ENCODE assay signal across 8 cellular contexts in the genomic region with DNA sequence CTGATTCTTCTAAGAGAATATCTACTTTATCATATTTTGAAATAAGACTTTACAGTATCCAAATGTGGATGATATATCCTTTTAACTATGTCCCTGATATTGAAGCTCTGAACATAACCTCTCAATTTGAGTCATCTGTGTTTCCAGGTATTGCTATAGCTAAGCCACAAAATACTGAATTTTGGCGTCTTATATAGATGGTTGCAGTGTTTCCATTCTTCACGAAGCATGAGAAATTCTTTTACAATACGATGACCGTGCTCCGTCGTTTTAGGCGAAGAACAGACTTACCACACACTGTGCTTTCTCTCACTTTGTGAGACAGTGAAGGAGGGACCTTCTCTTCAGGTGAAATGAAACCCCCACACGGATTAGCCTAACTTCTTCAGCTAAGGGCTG. TPM values are rescaled to one million over a fixed set of nuclear protein-coding genes. Genes with fewer than 3 reads are reported as not detected.
A peak's percentile ranks its signal among the peaks of the same experiment; 100 is the strongest.
DNase-seq lines count a peak whose midpoint lies in the region; ATAC-seq, FAIRE-seq and TF ChIP-seq lines count a peak whose summit lies in the region.

No MANE protein-coding gene starts in this region.

- H3F3A ChIP-seq in neural progenitor cell (ENCODE audit: low read depth): peaks cover 6% of the 10 kb centered on the region

- H3K4me3 ChIP-seq in BLaER1 treated with 17β-estradiol and CSF1 and Interleukin-3, amounts not matched to agents 10 nM and 100 nM: peak overlapping the region in 7 of 10 experiments; percentile 50 to 70 (median 57); a peak in 14 of 20 replicates
- H3K4me3 ChIP-seq in Karpas-422 (ENCODE audit: low read length) (no peak overlapping the region; the same call in 1 of the 2 replicates), astrocyte (ENCODE audit: insufficient read depth, low read depth, low read length) (no peak overlapping the region), neural progenitor cell (no peak overlapping the region)

- H3K27me3 ChIP-seq in BLaER1 treated with 17β-estradiol and CSF1 and Interleukin-3, amounts not matched to agents 10 nM and 100 nM: no peaks in the 10 kb centered on the region
- H3K27me3 ChIP-seq in Karpas-422 (ENCODE audit: low read length) (no peaks in the 10 kb centered on the region), astrocyte (ENCODE audit: insufficient read depth, low read length) (no peaks in the 10 kb centered on the region), neural progenitor cell (no peaks in the 10 kb centered on the region)

- H3K27ac Mint-ChIP-seq in astrocyte (ENCODE audit: unreplicated experiment): no peak overlapping the region
- peak overlapping the region; percentile 48 for H3K27ac Mint-ChIP-seq in neural progenitor cell

- H3K79me2 ChIP-seq in Karpas-422 (ENCODE audit: low read length) (no peaks in the 10 kb centered on the region), astrocyte (ENCODE audit: insufficient read depth, low read length) (peaks cover 16% of the 10 kb centered on the region), neural progenitor cell (ENCODE audit: low read depth) (no peaks in the 10 kb centered on the region)

- peak overlapping the region; percentile 74 to 89 (median 79); a peak in 21 of 22 replicates for H3K9ac ChIP-seq in BLaER1 treated with 17β-estradiol and CSF1 and Interleukin-3, amounts not matched to agents 10 nM and 100 nM
- H3K9ac ChIP-seq in Karpas-422 (ENCODE audit: low read length) (0 out of 2 replicates have a peak overlapping the region, but pooled peaks have one; percentile 66), astrocyte (ENCODE audit: low read length) (peak overlapping the region; percentile 80), neural progenitor cell (no peak overlapping the region)

- H3K36me3 Mint-ChIP-seq in astrocyte (ENCODE audit: low read depth, unreplicated experiment) (peaks cover 2% of the 10 kb centered on the region), neural progenitor cell (peaks cover 3% of the 10 kb centered on the region)

- ATAC-seq in HG02870 (IDR thresholded peaks at IDR 0.05; ENCODE audit: unreplicated experiment): no peak
- no peak for ATAC-seq in HG02588 (IDR thresholded peaks at IDR 0.05; ENCODE audit: unreplicated experiment)

- H3K4me1 Mint-ChIP-seq in astrocyte (ENCODE audit: low read depth, unreplicated experiment) (peaks cover 36% of the 10 kb centered on the region), neural progenitor cell (peaks cover 73% of the 10 kb centered on the region)

- H3K9me3 Mint-ChIP-seq in astrocyte (ENCODE audit: unreplicated experiment) (no peaks in the 10 kb centered on the region), neural progenitor cell (no peaks in the 10 kb centered on the region)

- peaks cover 2% of the 10 kb centered on the region for H3K27me3 Mint-ChIP-seq in astrocyte (ENCODE audit: low read depth, unreplicated experiment)
- peaks cover 7% of the 10 kb centered on the region for H3K27me3 Mint-ChIP-seq in neural progenitor cell (ENCODE audit: insufficient read depth, low read depth)

- H3K9me3 ChIP-seq in BLaER1 treated with 17β-estradiol and CSF1 and Interleukin-3, amounts not matched to agents 10 nM and 100 nM (replicated peaks in 1 of 11): no peaks in the 10 kb centered on the region
- H3K9me3 ChIP-seq in Karpas-422 (ENCODE audit: low read length) (no peaks in the 10 kb centered on the region), astrocyte (ENCODE audit: insufficient read depth, low read depth, low read length) (no peaks in the 10 kb centered on the region), neural progenitor cell (ENCODE audit: low read depth) (no peaks in the 10 kb centered on the region)

- peaks cover 0 to 8% (median 0%) of the 10 kb centered on the region in 11 experiments; a peak in 7 of 22 replicates for H4K20me1 ChIP-seq in BLaER1 treated with 17β-estradiol and CSF1 and Interleukin-3, amounts not matched to agents 10 nM and 100 nM
- H4K20me1 ChIP-seq in Karpas-422 (ENCODE audit: insufficient read depth, low read depth, low read length) (no peaks in the 10 kb centered on the region), astrocyte (ENCODE audit: insufficient read depth, low read length) (no peaks in the 10 kb centered on the region), neural progenitor cell (ENCODE audit: low read depth) (peaks cover 7% of the 10 kb centered on the region)

- no peak for FAIRE-seq in astrocyte (lab: Jason Lieb, UNC)

- H3K4me1 ChIP-seq in BLaER1 treated with 17β-estradiol and CSF1 and Interleukin-3, amounts not matched to agents 10 nM and 100 nM: peaks cover 91 to 100% (median 100%) of the 10 kb centered on the region in 10 experiments
- H3K4me1 ChIP-seq in Karpas-422 (ENCODE audit: low read length): peaks cover 43% of the 10 kb centered on the region
- peaks cover 51% of the 10 kb centered on the region for H3K4me1 ChIP-seq in astrocyte (ENCODE audit: insufficient read depth, low read length)
- H3K4me1 ChIP-seq in neural progenitor cell: peaks cover 19% of the 10 kb centered on the region

- H2AFZ ChIP-seq in Karpas-422 (ENCODE audit: low read length) (no peak overlapping the region), astrocyte (ENCODE audit: low read depth, low read length) (no peak overlapping the region), neural progenitor cell (replicated peaks) (no peak overlapping the region)

- DNase-seq in Karpas-422: no peak
- no peak for DNase-seq in astrocyte (ENCODE audit: low read depth)
- DNase-seq in neural progenitor cell (ENCODE audit: low spot score): no peak
- DNase-seq in Kasumi-1 (lab: John Stamatoyannopoulos, UW): no peak
- no peak for DNase-seq in GM19238 (ENCODE audit: insufficient read length, low spot score)

- TF ChIP-seq CTCF in astrocyte (IDR thresholded peaks at IDR 0.05; ENCODE audit: insufficient read depth, low read depth, low read length) (no peak), neural progenitor cell (IDR thresholded peaks at IDR 0.05) (no peak)

- H3K36me3 ChIP-seq in BLaER1 treated with 17β-estradiol and CSF1 and Interleukin-3, amounts not matched to agents 10 nM and 100 nM: no peaks in the 10 kb centered on the region
- H3K36me3 ChIP-seq in Karpas-422 (ENCODE audit: insufficient read depth, low read length) (no peaks in the 10 kb centered on the region), astrocyte (ENCODE audit: insufficient read depth, low read length) (no peaks in the 10 kb centered on the region), neural progenitor cell (no peaks in the 10 kb centered on the region)

- peak overlapping the region; percentile 95 to 99 (median 96) for H3K4me2 ChIP-seq in BLaER1 treated with 17β-estradiol and CSF1 and Interleukin-3, amounts not matched to agents 10 nM and 100 nM
- H3K4me2 ChIP-seq in Karpas-422 (ENCODE audit: low read depth, low read length, poor library complexity, severe bottlenecking): peak overlapping the region; percentile 90
- H3K4me2 ChIP-seq in astrocyte (ENCODE audit: low read length): peak overlapping the region; percentile 81
- no peak overlapping the region for H3K4me2 ChIP-seq in neural progenitor cell

- H3K27ac ChIP-seq in BLaER1 treated with 17β-estradiol and CSF1 and Interleukin-3, amounts not matched to agents 10 nM and 100 nM: peak overlapping the region; percentile 74 to 98 (median 91)
- H3K27ac ChIP-seq in Karpas-422 (ENCODE audit: low read length) (no peak overlapping the region), astrocyte (ENCODE audit: low read depth, low read length) (peak overlapping the region; percentile 74), neural progenitor cell (no peak overlapping the region)

- H3K4me3 Mint-ChIP-seq in astrocyte (ENCODE audit: unreplicated experiment) (no peak overlapping the region), neural progenitor cell (no peak overlapping the region)

- H3K9me2 ChIP-seq in Karpas-422 (replicated peaks; ENCODE audit: insufficient read depth, low read length): no peaks in the 10 kb centered on the region

RNA-seq across cellular contexts. Expression of a gene that starts 45.3 kb away (rescaled TPM):
- total RNA-seq in Karpas-422 (2014; rRNA removed; shearing (Covaris generic); ENCODE audit: low replicate concordance): 29.9 and 30.7 TPM in 2 replicates
- total RNA-seq in astrocyte: 83.3 and 84.1 TPM in 2 replicates
- 18.9 and 40.7 TPM in 2 replicates for total RNA-seq in neural progenitor cell (ENCODE audit: low replicate concordance)

Comparison
In these comparisons a context has a peak if more than half of its experiments do, and no peak if none do; other contexts are left out.
1. H3K27ac ChIP-seq: peak in BLaER1 treated with 17β-estradiol and CSF1 and Interleukin-3, amounts not matched to agents 10 nM and 100 nM (11 of 11) and astrocyte (single experiment); none in Karpas-422 (single experiment) and neural progenitor cell (single experiment).
2. H3K4me3 ChIP-seq: peak in BLaER1 treated with 17β-estradiol and CSF1 and Interleukin-3, amounts not matched to agents 10 nM and 100 nM (7 of 10); none in Karpas-422 (single experiment), astrocyte (single experiment) and neural progenitor cell (single experiment).